ENCODE assay signal across 9 cellular contexts in the genomic region with DNA sequence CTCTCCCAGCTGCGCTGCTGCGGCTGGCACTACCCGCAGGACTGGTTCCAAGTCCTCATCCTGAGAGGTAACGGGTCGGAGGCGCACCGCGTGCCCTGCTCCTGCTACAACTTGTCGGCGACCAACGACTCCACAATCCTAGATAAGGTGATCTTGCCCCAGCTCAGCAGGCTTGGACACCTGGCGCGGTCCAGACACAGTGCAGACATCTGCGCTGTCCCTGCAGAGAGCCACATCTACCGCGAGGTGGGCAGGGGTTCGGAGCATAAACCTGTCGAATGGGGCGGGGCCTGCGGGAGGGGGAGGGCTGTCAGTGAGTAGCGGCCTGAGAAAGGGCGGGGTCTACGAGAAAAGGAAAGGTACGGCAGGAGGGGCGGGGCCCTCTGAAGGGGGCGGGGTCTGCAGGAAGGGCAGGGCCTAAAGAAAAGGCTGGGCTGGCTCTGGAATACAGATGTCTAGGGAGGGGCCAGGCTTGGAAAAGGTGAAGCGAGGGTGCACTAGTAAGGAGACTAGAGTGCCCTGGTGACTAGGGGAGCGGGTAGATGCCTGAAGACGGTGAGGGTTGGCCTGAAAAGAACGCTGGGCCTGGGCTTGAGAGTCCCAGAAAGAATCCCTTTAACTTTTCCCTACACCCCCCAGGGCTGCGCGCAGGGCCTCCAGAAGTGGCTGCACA.
DNase-seq lines count a peak whose midpoint lies in the region; ATAC-seq and TF ChIP-seq lines count a peak whose summit lies in the region.
"Had no signal": no experiment of that assay in that cellular context is flagged by ENCODE, and none has a peak within 500 bp of the region (broad histone marks: within the 10 kb centered on the region; RNA-seq: fewer than 3 reads in every experiment).

No MANE protein-coding gene starts in this region.

- H3K27ac ChIP-seq in iPS-20b (ENCODE audit: low read length), result peak overlapping the region; percentile 78
- H3K27ac ChIP-seq in skin epidermis, result peak overlapping the region in 7 of 21 experiments; percentile 28 to 81 (median 70)

- in situ Hi-C loops in astrocyte of the spinal cord (cut with HindIII; ENCODE audit: low sequenced_read_pairs), result no loop called here

- no peak for TF ChIP-seq CTCF in astrocyte of the spinal cord (IDR thresholded peaks at IDR 0.05; ENCODE audit: low read depth, low read length)

- DNase-seq in stimulated activated CD4-positive, alpha-beta T cell treated with anti-CD3 and anti-CD28 coated beads, Interleukin-4, amount 100 ng/mL, for 1 hour, result peak; percentile 31
- DNase-seq in stimulated activated CD4-positive, alpha-beta T cell treated with anti-CD3 and anti-CD28 coated beads, Interleukin-4, amount 100 ng/mL, for 24 hours, result no peak
- DNase-seq in astrocyte of the spinal cord (ENCODE audit: low read depth, low spot score) (peak; percentile 43), T1000 (lab: John Stamatoyannopoulos, UW) (no peak), midbrain (lab: John Stamatoyannopoulos, UW) (no peak)

- peaks cover 4% of the 10 kb centered on the region; the same call in 1 of the 2 replicates for H3K4me1 ChIP-seq in iPS-20b (ENCODE audit: insufficient read depth, low read length)

- H3K4me3 ChIP-seq in astrocyte of the spinal cord (ENCODE audit: low read depth, low read length) (no peak overlapping the region), iPS-20b (ENCODE audit: low read length) (peak overlapping the region; percentile 67), skin epidermis (peak overlapping the region in 6 of 7 experiments; percentile 13 to 39 (median 24))

- H3K27me3 ChIP-seq in iPS-20b (ENCODE audit: insufficient read depth, low read length), result peaks cover 29% of the 10 kb centered on the region

- peaks cover 34% of the 10 kb centered on the region for H3K36me3 ChIP-seq in iPS-20b (ENCODE audit: insufficient read depth, low read depth, low read length)

- ATAC-seq in GM18868 (IDR thresholded peaks at IDR 0.05; ENCODE audit: unreplicated experiment), result no peak
- ATAC-seq: stimulated activated naive CD8-positive, alpha-beta T cell treated with anti-CD3 and anti-CD28 coated beads, Interleukin-15, amount 100 ng/mL, for 72 hours had no signal

- peak overlapping the region; percentile 70; the same call in 1 of the 2 replicates for H3K9ac ChIP-seq in iPS-20b (ENCODE audit: low read depth, low read length)

- no peaks in the 10 kb centered on the region for H3K9me3 ChIP-seq in iPS-20b (ENCODE audit: insufficient read depth, low read depth, low read length)

Comparison
In these comparisons a context has a peak if more than half of its experiments do, and no peak if none do; other contexts are left out.
1. DNase-seq: peak in stimulated activated CD4-positive, alpha-beta T cell treated with anti-CD3 and anti-CD28 coated beads, Interleukin-4, amount 100 ng/mL, for 1 hour (single experiment) and astrocyte of the spinal cord (single experiment); none in stimulated activated CD4-positive, alpha-beta T cell treated with anti-CD3 and anti-CD28 coated beads, Interleukin-4, amount 100 ng/mL, for 24 hours (single experiment), T1000 (single experiment) and midbrain (single experiment).